26 cellular contexts compared by ENCODE assay signal in the genomic region with DNA sequence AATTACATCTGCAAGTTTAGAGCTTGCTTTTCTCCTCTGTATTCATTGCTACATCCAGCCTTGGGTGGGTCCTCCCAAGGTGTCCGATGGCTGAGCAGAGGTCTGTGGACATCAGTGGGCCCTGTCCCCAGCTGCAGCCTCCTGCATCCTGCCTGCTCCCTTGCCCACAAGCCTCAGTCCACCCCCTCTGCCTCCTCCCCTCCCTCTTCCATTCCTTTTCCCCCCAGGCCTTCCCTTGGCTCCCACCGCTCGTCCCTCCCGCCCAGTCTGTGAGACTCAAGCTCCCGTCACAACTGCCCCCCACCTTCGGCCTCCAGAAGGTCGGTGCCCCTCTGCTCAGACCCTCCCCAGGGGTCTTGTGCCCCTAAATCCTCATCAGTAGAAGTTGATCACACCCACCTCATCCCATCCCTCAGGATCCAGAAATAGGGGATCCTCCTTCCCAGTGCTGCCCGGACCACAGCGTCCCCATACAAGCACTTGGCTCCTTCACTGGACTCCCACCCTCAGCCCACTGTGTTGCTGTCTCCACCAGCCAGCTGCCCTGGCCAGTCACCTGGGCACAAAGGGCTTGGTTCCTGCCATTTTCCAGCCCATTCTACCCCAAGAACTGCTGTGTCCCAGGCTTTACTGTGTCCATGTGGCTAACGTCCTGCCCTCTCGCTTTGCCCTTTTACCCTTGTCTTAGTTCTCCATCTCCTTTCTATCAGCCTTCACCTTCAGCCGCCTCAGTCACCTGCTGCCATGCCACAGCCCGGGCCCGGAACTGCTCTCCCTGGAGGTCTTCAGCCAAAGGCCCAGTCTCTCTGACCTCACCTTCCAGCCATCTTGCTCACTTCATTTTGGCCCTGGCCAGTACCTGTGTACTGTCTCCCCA. TPM values are rescaled to one million over a fixed set of nuclear protein-coding genes. Genes with fewer than 3 reads are reported as not detected.
"Had no signal": no experiment of that assay in that cellular context is flagged by ENCODE, and none has a peak within 500 bp of the region (broad histone marks: within the 10 kb centered on the region; RNA-seq: fewer than 3 reads in every experiment).

No MANE protein-coding gene starts in this region.

- FAIRE-seq: keratinocyte had no signal

- H3K27me3 ChIP-seq: body of pancreas, colonic mucosa, left lung, neutrophil, stomach had no signal

- H3K27ac Mint-ChIP-seq: activated B cell treated with CpG ODN at 0.5 μM for 24 hours; activated CD4-positive, alpha-beta memory T cell treated with anti-CD3 and anti-CD28 coated beads, Interleukin-2, amount 10 ng/mL, durations not matched to agents 7 days and 5 days; activated naive CD8-positive, alpha-beta T cell treated with anti-CD3 and anti-CD28 coated beads for 36 hours; activated T-helper 17 cell treated with anti-CD3 and anti-CD28 coated beads, Interleukin-2, amount 50 U/mL, for 72 hours; endodermal cell; T-cell had no signal

- H3K27ac ChIP-seq: body of pancreas, colonic mucosa, epithelial cell of prostate, left lung, neutrophil, parathyroid adenoma, skin epidermis, stomach had no signal

- H3K4me1 ChIP-seq: left lung, parathyroid adenoma had no signal

- H3K36me3 Mint-ChIP-seq: activated naive CD8-positive, alpha-beta T cell treated with anti-CD3 and anti-CD28 coated beads for 36 hours; T-cell had no signal

- H3K27me3 Mint-ChIP-seq: activated B cell treated with CpG ODN at 0.5 μM for 24 hours; activated CD4-positive, alpha-beta memory T cell treated with anti-CD3 and anti-CD28 coated beads, Interleukin-2, amount 10 ng/mL, durations not matched to agents 7 days and 5 days; activated naive CD8-positive, alpha-beta T cell treated with anti-CD3 and anti-CD28 coated beads for 36 hours; activated T-helper 17 cell treated with anti-CD3 and anti-CD28 coated beads, Interleukin-2, amount 50 U/mL, for 72 hours; naive thymus-derived CD8-positive, alpha-beta T cell; T-cell had no signal

- H3K9me3 ChIP-seq: body of pancreas, colonic mucosa, left lung, neutrophil, stomach had no signal

- H3K4me3 Mint-ChIP-seq: activated B cell treated with CpG ODN at 0.5 μM for 24 hours; activated CD4-positive, alpha-beta memory T cell treated with anti-CD3 and anti-CD28 coated beads, Interleukin-2, amount 10 ng/mL, durations not matched to agents 7 days and 5 days; activated naive CD8-positive, alpha-beta T cell treated with anti-CD3 and anti-CD28 coated beads for 36 hours; activated T-helper 17 cell treated with anti-CD3 and anti-CD28 coated beads, Interleukin-2, amount 50 U/mL, for 72 hours; endodermal cell; naive thymus-derived CD8-positive, alpha-beta T cell; T-cell had no signal

- H3K79me2 ChIP-seq: parathyroid adenoma had no signal

- H3K36me3 ChIP-seq: colonic mucosa, left lung, neutrophil had no signal

- H3K4me3 ChIP-seq: body of pancreas, colonic mucosa, left lung, skin epidermis, stomach had no signal

- ATAC-seq: body of pancreas; left lung; naive thymus-derived CD8-positive, alpha-beta T cell; T-cell had no signal

- H3K9ac ChIP-seq: parathyroid adenoma had no signal

- H3K9me3 Mint-ChIP-seq: activated B cell treated with CpG ODN at 0.5 μM for 24 hours; activated CD4-positive, alpha-beta memory T cell treated with anti-CD3 and anti-CD28 coated beads, Interleukin-2, amount 10 ng/mL, durations not matched to agents 7 days and 5 days; activated naive CD8-positive, alpha-beta T cell treated with anti-CD3 and anti-CD28 coated beads for 36 hours; activated T-helper 17 cell treated with anti-CD3 and anti-CD28 coated beads, Interleukin-2, amount 50 U/mL, for 72 hours; naive thymus-derived CD8-positive, alpha-beta T cell; T-cell had no signal

- DNase-seq: activated B cell treated with CpG ODN at 0.5 μM for 24 hours; activated CD4-positive, alpha-beta memory T cell treated with anti-CD3 and anti-CD28 coated beads, Interleukin-2, amount 10 ng/mL, durations not matched to agents 7 days and 5 days; activated CD4-positive, alpha-beta T cell treated with anti-CD3 and anti-CD28 coated beads for 4 hours; activated naive CD4-positive, alpha-beta T cell; activated naive CD8-positive, alpha-beta T cell treated with anti-CD3 and anti-CD28 coated beads for 36 hours; activated T-cell treated with anti-CD3 and anti-CD28 coated beads, Interleukin-2, amount 50 U/mL, for 1 hour; amniotic stem cell; central memory CD4-positive, alpha-beta T cell; colonic mucosa; hypothalamus; stimulated activated CD4-positive, alpha-beta T cell treated with anti-CD3 and anti-CD28 coated beads, Interleukin-2, amount 100 ng/mL, for 48 hours; stomach; T-cell; T-helper 9 cell had no signal

- H3K4me1 Mint-ChIP-seq: activated B cell treated with CpG ODN at 0.5 μM for 24 hours; activated CD4-positive, alpha-beta memory T cell treated with anti-CD3 and anti-CD28 coated beads, Interleukin-2, amount 10 ng/mL, durations not matched to agents 7 days and 5 days; activated naive CD8-positive, alpha-beta T cell treated with anti-CD3 and anti-CD28 coated beads for 36 hours; activated T-helper 17 cell treated with anti-CD3 and anti-CD28 coated beads, Interleukin-2, amount 50 U/mL, for 72 hours; naive thymus-derived CD8-positive, alpha-beta T cell; T-cell had no signal

- H2AFZ ChIP-seq: parathyroid adenoma had no signal

RNA-seq across cellular contexts. Expression of gene OMP, which starts 2.2 kb away (rescaled TPM):
- total RNA-seq: activated B cell treated with CpG ODN at 0.5 μM for 24 hours; activated CD4-positive, alpha-beta memory T cell treated with anti-CD3 and anti-CD28 coated beads, Interleukin-2, amount 10 ng/mL, durations not matched to agents 7 days and 5 days; activated naive CD8-positive, alpha-beta T cell treated with anti-CD3 and anti-CD28 coated beads for 36 hours; activated T-helper 17 cell treated with anti-CD3 and anti-CD28 coated beads, Interleukin-2, amount 50 U/mL, for 72 hours; body of pancreas; left lung; mesenteric fat pad; temporal lobe had no signal
- polyA plus RNA-seq: keratinocyte; naive thymus-derived CD8-positive, alpha-beta T cell had no signal

RNA-seq across cellular contexts. Expression of gene MYO7A, which starts 27.6 kb away (rescaled TPM):
- polyA plus RNA-seq: naive thymus-derived CD8-positive, alpha-beta T cell had no signal
